Comparison of ENCODE assay signal across 1 cellular context in the genomic region with DNA sequence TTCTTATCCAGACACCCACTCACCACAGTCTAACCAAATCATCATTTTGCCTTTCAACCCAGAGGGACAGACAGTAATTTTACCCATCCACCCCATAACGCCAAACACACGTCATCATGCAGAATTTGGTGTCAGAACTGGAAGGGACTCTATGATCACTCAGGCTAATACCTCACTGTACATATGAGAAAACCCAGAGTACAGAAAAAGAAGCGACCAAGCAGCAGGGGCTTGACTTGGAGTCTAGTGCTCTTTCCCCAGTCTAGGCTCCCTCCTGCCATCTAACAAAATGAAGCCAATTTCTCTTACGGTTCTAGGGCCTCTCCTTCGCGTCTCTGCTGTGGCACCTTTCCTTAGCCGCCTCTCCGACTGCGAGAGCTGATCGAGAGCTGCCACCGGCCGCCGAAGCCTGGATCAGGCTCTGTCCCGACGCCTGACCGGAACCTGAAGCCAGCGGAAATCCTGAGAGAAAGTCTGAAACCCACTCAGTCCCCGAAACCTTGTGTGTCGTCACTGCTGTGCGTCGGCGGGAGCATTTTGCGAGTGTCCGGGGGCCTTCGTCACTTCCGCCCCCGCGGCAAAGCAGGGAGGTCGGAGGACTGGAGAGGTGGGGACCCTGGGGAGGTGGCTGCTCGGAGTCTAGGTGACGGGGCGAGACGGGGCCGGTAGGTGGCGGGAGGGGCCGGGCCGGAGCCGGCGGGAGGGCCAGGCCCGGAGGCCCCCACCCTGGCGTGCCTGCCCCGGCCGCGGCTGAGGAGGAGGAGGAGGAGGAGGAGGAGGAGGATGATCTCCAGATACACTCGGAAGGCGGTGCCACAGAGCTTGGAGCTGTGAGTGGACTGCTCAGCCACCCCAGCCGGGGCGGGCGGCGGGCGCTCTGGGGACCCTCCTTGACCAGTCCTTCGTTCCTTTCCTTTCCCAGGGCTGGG.
TF ChIP-seq lines count a peak whose summit lies in the region.

A gene (minus strand): TSS at position 452 of the 929 bp plus-strand sequence. CDS start 4,071 bp downstream, outside the sequence.
A gene (plus strand): TSS at position 563 of the 929 bp plus-strand sequence. CDS start 221 bp downstream, at position 784.

TF ChIP-seq in HepG2, 621 proteins besides CTCF, POLR2A, EP300 and RAD21 (continued from another document and continues in another):
- TF ChIP-seq, protein P1, sequence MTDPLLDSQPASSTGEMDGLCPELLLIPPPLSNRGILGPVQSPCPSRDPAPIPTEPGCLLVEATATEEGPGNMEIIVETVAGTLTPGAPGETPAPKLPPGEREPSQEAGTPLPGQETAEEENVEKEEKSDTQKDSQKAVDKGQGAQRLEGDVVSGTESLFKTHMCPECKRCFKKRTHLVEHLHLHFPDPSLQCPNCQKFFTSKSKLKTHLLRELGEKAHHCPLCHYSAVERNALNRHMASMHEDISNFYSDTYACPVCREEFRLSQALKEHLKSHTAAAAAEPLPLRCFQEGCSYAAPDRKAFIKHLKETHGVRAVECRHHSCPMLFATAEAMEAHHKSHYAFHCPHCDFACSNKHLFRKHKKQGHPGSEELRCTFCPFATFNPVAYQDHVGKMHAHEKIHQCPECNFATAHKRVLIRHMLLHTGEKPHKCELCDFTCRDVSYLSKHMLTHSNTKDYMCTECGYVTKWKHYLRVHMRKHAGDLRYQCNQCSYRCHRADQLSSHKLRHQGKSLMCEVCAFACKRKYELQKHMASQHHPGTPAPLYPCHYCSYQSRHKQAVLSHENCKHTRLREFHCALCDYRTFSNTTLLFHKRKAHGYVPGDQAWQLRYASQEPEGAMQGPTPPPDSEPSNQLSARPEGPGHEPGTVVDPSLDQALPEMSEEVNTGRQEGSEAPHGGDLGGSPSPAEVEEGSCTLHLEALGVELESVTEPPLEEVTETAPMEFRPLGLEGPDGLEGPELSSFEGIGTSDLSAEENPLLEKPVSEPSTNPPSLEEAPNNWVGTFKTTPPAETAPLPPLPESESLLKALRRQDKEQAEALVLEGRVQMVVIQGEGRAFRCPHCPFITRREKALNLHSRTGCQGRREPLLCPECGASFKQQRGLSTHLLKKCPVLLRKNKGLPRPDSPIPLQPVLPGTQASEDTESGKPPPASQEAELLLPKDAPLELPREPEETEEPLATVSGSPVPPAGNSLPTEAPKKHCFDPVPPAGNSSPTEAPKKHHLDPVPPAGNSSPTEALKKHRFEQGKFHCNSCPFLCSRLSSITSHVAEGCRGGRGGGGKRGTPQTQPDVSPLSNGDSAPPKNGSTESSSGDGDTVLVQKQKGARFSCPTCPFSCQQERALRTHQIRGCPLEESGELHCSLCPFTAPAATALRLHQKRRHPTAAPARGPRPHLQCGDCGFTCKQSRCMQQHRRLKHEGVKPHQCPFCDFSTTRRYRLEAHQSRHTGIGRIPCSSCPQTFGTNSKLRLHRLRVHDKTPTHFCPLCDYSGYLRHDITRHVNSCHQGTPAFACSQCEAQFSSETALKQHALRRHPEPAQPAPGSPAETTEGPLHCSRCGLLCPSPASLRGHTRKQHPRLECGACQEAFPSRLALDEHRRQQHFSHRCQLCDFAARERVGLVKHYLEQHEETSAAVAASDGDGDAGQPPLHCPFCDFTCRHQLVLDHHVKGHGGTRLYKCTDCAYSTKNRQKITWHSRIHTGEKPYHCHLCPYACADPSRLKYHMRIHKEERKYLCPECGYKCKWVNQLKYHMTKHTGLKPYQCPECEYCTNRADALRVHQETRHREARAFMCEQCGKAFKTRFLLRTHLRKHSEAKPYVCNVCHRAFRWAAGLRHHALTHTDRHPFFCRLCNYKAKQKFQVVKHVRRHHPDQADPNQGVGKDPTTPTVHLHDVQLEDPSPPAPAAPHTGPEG (CRISPR knock-in tag; IDR thresholded peaks at IDR 0.05), result peak; percentile 32; the same call in 1 of the 2 replicates
- TF ChIP-seq JUND (CRISPR knock-in tag; IDR thresholded peaks at IDR 0.05) (no peak), ATF7 (IDR thresholded peaks at IDR 0.05) (no peak), ATF7 (CRISPR knock-in tag; IDR thresholded peaks at IDR 0.05) (peak; percentile 57; the same call in 1 of the 2 replicates), SIN3A (IDR thresholded peaks at IDR 0.05; ENCODE audit: borderline replicate concordance, low read depth, low read length) (no peak), ZNF432 (CRISPR knock-in tag; IDR thresholded peaks at IDR 0.05; ENCODE audit: borderline replicate concordance) (no peak), ZBTB7B (CRISPR knock-in tag; IDR thresholded peaks at IDR 0.05) (peak; percentile 14; the same call in 1 of the 2 replicates), ZNF841 (CRISPR knock-in tag; IDR thresholded peaks at IDR 0.05; ENCODE audit: borderline replicate concordance) (no peak), MYC (CRISPR knock-in tag; IDR thresholded peaks at IDR 0.05; ENCODE audit: borderline replicate concordance) (peak; percentile 72; the same call in 1 of the 2 replicates), ZNF713 (CRISPR knock-in tag; IDR thresholded peaks at IDR 0.05) (no peak), MIER2 (CRISPR knock-in tag; IDR thresholded peaks at IDR 0.05) (no peak), ZNF264 (CRISPR knock-in tag; IDR thresholded peaks at IDR 0.05) (peak; percentile 18; the same call in 1 of the 2 replicates), HOXA7 (CRISPR knock-in tag; IDR thresholded peaks at IDR 0.05) (no peak), GATA4 (IDR thresholded peaks at IDR 0.05; ENCODE audit: borderline replicate concordance, low read depth) (0 out of 2 replicates have a peak, but pooled peaks have one; percentile 45), HHEX (CRISPR knock-in tag; IDR thresholded peaks at IDR 0.05) (peak; percentile 9; the same call in 1 of the 2 replicates), TAF1 (CRISPR knock-in tag; IDR thresholded peaks at IDR 0.05) (peak; percentile 90), GTF3A (CRISPR knock-in tag; conservative IDR thresholded peaks at IDR 0.05) (0 out of 2 replicates have a peak, but pooled peaks have one; percentile 28), TSC22D2 (CRISPR knock-in tag; IDR thresholded peaks at IDR 0.05; ENCODE audit: borderline replicate concordance) (peak; percentile 81; the same call in 1 of the 2 replicates), SRY (CRISPR knock-in tag; IDR thresholded peaks at IDR 0.05) (peak; percentile 42), ZFX (CRISPR knock-in tag; IDR thresholded peaks at IDR 0.05; ENCODE audit: low read depth) (peak; percentile 77), ZNF235 (CRISPR knock-in tag; IDR thresholded peaks at IDR 0.05; ENCODE audit: borderline replicate concordance) (peak; percentile 68; the same call in 1 of the 2 replicates), MAF1 (CRISPR knock-in tag; IDR thresholded peaks at IDR 0.05; ENCODE audit: borderline replicate concordance) (peak; percentile 31; the same call in 1 of the 2 replicates), ZNF614 (CRISPR knock-in tag; IDR thresholded peaks at IDR 0.05; ENCODE audit: borderline replicate concordance) (peak; percentile 73; the same call in 1 of the 2 replicates), ZNF160 (CRISPR knock-in tag; IDR thresholded peaks at IDR 0.05) (peak; percentile 14; the same call in 1 of the 2 replicates), ZNF205 (CRISPR knock-in tag; IDR thresholded peaks at IDR 0.05) (no peak)
- TF ChIP-seq, protein P2, sequence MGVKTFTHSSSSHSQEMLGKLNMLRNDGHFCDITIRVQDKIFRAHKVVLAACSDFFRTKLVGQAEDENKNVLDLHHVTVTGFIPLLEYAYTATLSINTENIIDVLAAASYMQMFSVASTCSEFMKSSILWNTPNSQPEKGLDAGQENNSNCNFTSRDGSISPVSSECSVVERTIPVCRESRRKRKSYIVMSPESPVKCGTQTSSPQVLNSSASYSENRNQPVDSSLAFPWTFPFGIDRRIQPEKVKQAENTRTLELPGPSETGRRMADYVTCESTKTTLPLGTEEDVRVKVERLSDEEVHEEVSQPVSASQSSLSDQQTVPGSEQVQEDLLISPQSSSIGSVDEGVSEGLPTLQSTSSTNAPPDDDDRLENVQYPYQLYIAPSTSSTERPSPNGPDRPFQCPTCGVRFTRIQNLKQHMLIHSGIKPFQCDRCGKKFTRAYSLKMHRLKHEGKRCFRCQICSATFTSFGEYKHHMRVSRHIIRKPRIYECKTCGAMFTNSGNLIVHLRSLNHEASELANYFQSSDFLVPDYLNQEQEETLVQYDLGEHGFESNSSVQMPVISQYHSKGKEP (CRISPR knock-in tag; IDR thresholded peaks at IDR 0.05), result 0 out of 2 replicates have a peak, but pooled peaks have one; percentile 47
- TF ChIP-seq, protein P3, sequence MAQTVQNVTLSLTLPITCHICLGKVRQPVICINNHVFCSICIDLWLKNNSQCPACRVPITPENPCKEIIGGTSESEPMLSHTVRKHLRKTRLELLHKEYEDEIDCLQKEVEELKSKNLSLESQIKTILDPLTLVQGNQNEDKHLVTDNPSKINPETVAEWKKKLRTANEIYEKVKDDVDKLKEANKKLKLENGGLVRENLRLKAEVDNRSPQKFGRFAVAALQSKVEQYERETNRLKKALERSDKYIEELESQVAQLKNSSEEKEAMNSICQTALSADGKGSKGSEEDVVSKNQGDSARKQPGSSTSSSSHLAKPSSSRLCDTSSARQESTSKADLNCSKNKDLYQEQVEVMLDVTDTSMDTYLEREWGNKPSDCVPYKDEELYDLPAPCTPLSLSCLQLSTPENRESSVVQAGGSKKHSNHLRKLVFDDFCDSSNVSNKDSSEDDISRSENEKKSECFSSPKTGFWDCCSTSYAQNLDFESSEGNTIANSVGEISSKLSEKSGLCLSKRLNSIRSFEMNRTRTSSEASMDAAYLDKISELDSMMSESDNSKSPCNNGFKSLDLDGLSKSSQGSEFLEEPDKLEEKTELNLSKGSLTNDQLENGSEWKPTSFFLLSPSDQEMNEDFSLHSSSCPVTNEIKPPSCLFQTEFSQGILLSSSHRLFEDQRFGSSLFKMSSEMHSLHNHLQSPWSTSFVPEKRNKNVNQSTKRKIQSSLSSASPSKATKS (CRISPR knock-in tag; IDR thresholded peaks at IDR 0.05), result no peak
- TF ChIP-seq, protein P4, sequence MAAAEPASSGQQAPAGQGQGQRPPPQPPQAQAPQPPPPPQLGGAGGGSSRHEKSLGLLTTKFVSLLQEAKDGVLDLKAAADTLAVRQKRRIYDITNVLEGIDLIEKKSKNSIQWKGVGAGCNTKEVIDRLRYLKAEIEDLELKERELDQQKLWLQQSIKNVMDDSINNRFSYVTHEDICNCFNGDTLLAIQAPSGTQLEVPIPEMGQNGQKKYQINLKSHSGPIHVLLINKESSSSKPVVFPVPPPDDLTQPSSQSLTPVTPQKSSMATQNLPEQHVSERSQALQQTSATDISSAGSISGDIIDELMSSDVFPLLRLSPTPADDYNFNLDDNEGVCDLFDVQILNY (CRISPR knock-in tag; conservative IDR thresholded peaks at IDR 0.05), result peak; percentile 59; the same call in 1 of the 2 replicates
- TF ChIP-seq, protein P5, sequence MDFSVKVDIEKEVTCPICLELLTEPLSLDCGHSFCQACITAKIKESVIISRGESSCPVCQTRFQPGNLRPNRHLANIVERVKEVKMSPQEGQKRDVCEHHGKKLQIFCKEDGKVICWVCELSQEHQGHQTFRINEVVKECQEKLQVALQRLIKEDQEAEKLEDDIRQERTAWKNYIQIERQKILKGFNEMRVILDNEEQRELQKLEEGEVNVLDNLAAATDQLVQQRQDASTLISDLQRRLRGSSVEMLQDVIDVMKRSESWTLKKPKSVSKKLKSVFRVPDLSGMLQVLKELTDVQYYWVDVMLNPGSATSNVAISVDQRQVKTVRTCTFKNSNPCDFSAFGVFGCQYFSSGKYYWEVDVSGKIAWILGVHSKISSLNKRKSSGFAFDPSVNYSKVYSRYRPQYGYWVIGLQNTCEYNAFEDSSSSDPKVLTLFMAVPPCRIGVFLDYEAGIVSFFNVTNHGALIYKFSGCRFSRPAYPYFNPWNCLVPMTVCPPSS (IDR thresholded peaks at IDR 0.05), result no peak
- TF ChIP-seq, protein P6, sequence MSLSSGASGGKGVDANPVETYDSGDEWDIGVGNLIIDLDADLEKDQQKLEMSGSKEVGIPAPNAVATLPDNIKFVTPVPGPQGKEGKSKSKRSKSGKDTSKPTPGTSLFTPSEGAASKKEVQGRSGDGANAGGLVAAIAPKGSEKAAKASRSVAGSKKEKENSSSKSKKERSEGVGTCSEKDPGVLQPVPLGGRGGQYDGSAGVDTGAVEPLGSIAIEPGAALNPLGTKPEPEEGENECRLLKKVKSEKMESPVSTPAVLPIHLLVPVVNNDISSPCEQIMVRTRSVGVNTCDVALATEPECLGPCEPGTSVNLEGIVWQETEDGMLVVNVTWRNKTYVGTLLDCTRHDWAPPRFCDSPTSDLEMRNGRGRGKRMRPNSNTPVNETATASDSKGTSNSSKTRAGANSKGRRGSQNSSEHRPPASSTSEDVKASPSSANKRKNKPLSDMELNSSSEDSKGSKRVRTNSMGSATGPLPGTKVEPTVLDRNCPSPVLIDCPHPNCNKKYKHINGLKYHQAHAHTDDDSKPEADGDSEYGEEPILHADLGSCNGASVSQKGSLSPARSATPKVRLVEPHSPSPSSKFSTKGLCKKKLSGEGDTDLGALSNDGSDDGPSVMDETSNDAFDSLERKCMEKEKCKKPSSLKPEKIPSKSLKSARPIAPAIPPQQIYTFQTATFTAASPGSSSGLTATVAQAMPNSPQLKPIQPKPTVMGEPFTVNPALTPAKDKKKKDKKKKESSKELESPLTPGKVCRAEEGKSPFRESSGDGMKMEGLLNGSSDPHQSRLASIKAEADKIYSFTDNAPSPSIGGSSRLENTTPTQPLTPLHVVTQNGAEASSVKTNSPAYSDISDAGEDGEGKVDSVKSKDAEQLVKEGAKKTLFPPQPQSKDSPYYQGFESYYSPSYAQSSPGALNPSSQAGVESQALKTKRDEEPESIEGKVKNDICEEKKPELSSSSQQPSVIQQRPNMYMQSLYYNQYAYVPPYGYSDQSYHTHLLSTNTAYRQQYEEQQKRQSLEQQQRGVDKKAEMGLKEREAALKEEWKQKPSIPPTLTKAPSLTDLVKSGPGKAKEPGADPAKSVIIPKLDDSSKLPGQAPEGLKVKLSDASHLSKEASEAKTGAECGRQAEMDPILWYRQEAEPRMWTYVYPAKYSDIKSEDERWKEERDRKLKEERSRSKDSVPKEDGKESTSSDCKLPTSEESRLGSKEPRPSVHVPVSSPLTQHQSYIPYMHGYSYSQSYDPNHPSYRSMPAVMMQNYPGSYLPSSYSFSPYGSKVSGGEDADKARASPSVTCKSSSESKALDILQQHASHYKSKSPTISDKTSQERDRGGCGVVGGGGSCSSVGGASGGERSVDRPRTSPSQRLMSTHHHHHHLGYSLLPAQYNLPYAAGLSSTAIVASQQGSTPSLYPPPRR (CRISPR knock-in tag; IDR thresholded peaks at IDR 0.05; ENCODE audit: borderline replicate concordance), result 0 out of 2 replicates have a peak, but pooled peaks have one; percentile 43
- TF ChIP-seq, protein P7, sequence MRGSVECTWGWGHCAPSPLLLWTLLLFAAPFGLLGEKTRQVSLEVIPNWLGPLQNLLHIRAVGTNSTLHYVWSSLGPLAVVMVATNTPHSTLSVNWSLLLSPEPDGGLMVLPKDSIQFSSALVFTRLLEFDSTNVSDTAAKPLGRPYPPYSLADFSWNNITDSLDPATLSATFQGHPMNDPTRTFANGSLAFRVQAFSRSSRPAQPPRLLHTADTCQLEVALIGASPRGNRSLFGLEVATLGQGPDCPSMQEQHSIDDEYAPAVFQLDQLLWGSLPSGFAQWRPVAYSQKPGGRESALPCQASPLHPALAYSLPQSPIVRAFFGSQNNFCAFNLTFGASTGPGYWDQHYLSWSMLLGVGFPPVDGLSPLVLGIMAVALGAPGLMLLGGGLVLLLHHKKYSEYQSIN (CRISPR knock-in tag; IDR thresholded peaks at IDR 0.05; ENCODE audit: borderline replicate concordance), result no peak
- TF ChIP-seq, protein P8, sequence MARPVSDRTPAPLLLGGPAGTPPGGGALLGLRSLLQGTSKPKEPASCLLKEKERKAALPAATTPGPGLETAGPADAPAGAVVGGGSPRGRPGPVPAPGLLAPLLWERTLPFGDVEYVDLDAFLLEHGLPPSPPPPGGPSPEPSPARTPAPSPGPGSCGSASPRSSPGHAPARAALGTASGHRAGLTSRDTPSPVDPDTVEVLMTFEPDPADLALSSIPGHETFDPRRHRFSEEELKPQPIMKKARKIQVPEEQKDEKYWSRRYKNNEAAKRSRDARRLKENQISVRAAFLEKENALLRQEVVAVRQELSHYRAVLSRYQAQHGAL (CRISPR knock-in tag; IDR thresholded peaks at IDR 0.05; ENCODE audit: not compliant biosample characterization), result no peak
- TF ChIP-seq, protein P9, sequence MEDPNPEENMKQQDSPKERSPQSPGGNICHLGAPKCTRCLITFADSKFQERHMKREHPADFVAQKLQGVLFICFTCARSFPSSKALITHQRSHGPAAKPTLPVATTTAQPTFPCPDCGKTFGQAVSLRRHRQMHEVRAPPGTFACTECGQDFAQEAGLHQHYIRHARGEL (CRISPR knock-in tag; IDR thresholded peaks at IDR 0.05), result peak; percentile 88; the same call in 1 of the 2 replicates
